In genomic region chr12:67269632-67270578, GRCh38 we compare ENCODE assay signal across 8 cellular contexts. TPM values are rescaled to one million over a fixed set of nuclear protein-coding genes. Genes with fewer than 3 reads are reported as not detected.
DNase-seq lines count a peak whose midpoint lies in the region; ATAC-seq and TF ChIP-seq lines count a peak whose summit lies in the region.

No MANE protein-coding gene starts in this region.

- H3K9ac ChIP-seq in BLaER1 = peak overlapping the region; percentile 98
- peak overlapping the region; percentile 98 for H3K9ac ChIP-seq in OCI-LY3 (ENCODE audit: low read length)

- peak overlapping the region; percentile 49; the same call in 1 of the 2 replicates for H2AFZ ChIP-seq in OCI-LY3 (ENCODE audit: low read depth, low read length)

- DNase-seq in foreskin fibroblast (peak; percentile 10 to 47), nucleus accumbens (lab: John Stamatoyannopoulos, UW) (peak in 42 of 56 donors; percentile 3 to 78 (median 58))

- peaks cover 55% of the 10 kb centered on the region for H3K36me3 Mint-ChIP-seq in activated T-helper 17 cell treated with anti-CD3 and anti-CD28 coated beads, Interleukin-2, amount 50 U/mL, for 72 hours (ENCODE audit: low read depth)

- H3K27me3 Mint-ChIP-seq in activated T-helper 17 cell treated with anti-CD3 and anti-CD28 coated beads, Interleukin-2, amount 50 U/mL, for 72 hours = no peaks in the 10 kb centered on the region

- H3K36me3 ChIP-seq in BLaER1 (peaks cover 24% of the 10 kb centered on the region; the same call in 1 of the 2 replicates), OCI-LY3 (replicated peaks; ENCODE audit: low read depth, low read length) (peaks cover 12% of the 10 kb centered on the region)

- peak overlapping the region; percentile 94 for H3K4me3 ChIP-seq in BLaER1
- H3K4me3 ChIP-seq in OCI-LY3 (ENCODE audit: low read length) = peak overlapping the region; percentile 99
- H3K4me3 ChIP-seq in foreskin fibroblast (ENCODE audit: low read depth in 1 of 2, low read length in 2 of 2) = peak overlapping the region; percentile 91 to 94

- ATAC-seq in GM19035 (IDR thresholded peaks at IDR 0.05; ENCODE audit: unreplicated experiment) = peak; percentile 13
- peak; percentile 7 for ATAC-seq in HG03439 (IDR thresholded peaks at IDR 0.05; ENCODE audit: unreplicated experiment)
- ATAC-seq in activated T-helper 17 cell treated with anti-CD3 and anti-CD28 coated beads, Interleukin-2, amount 50 U/mL, for 72 hours (replicated peaks) = peak; percentile 6

- no peaks in the 10 kb centered on the region for H3K27me3 ChIP-seq in BLaER1
- no peaks in the 10 kb centered on the region for H3K27me3 ChIP-seq in OCI-LY3 (ENCODE audit: low read depth, low read length)

- peaks cover 28% of the 10 kb centered on the region for H3K4me1 ChIP-seq in BLaER1
- peaks cover 35% of the 10 kb centered on the region for H3K4me1 ChIP-seq in OCI-LY3 (ENCODE audit: low read length)

- peak overlapping the region; percentile 95 for H3K4me3 Mint-ChIP-seq in activated T-helper 17 cell treated with anti-CD3 and anti-CD28 coated beads, Interleukin-2, amount 50 U/mL, for 72 hours

- no peak for TF ChIP-seq CTCF in OCI-LY3 (IDR thresholded peaks at IDR 0.05; ENCODE audit: low read depth, low read length)
- TF ChIP-seq CTCF in foreskin fibroblast (IDR thresholded peaks at IDR 0.05; ENCODE audit: low read depth, low read length) = no peak

- H3K4me2 ChIP-seq in BLaER1 (peak overlapping the region; percentile 88), OCI-LY3 (ENCODE audit: low read length) (peak overlapping the region; percentile 89)

- H3K4me1 Mint-ChIP-seq in activated T-helper 17 cell treated with anti-CD3 and anti-CD28 coated beads, Interleukin-2, amount 50 U/mL, for 72 hours = peaks cover 9% of the 10 kb centered on the region

- no peaks in the 10 kb centered on the region for H3K9me3 Mint-ChIP-seq in activated T-helper 17 cell treated with anti-CD3 and anti-CD28 coated beads, Interleukin-2, amount 50 U/mL, for 72 hours

- peaks cover 56% of the 10 kb centered on the region for H3K79me2 ChIP-seq in OCI-LY3 (ENCODE audit: low read length)

- H4K20me1 ChIP-seq in BLaER1 = peaks cover 53% of the 10 kb centered on the region
- peaks cover 46% of the 10 kb centered on the region for H4K20me1 ChIP-seq in OCI-LY3 (ENCODE audit: insufficient read depth, low read length)

- H3K27ac ChIP-seq in BLaER1 (peak overlapping the region; percentile 98), OCI-LY3 (ENCODE audit: low read length) (peak overlapping the region; percentile 85), temporal lobe (ENCODE audit: low read depth, low read length) (peak overlapping the region; percentile 90)

- peak overlapping the region; percentile 98 for H3K27ac Mint-ChIP-seq in activated T-helper 17 cell treated with anti-CD3 and anti-CD28 coated beads, Interleukin-2, amount 50 U/mL, for 72 hours

- H3K9me3 ChIP-seq in BLaER1 (0 out of 2 replicates have a peak, but pooled peaks cover 6% of the 10 kb centered on the region), OCI-LY3 (ENCODE audit: insufficient read depth, low read length) (no peaks in the 10 kb centered on the region)

RNA-seq across cellular contexts. Expression of gene CAND1, which starts 0.7 kb away (rescaled TPM):
- total RNA-seq in activated T-helper 17 cell treated with anti-CD3 and anti-CD28 coated beads, Interleukin-2, amount 50 U/mL, for 72 hours = 100 to 1,000 TPM; 171 to 197 TPM
- 218 TPM for total RNA-seq in temporal lobe

Comparison
In these comparisons a context has a peak if more than half of its experiments do, and no peak if none do; other contexts are left out.
1. Peak in every context shown above with its lines: DNase-seq, ATAC-seq, H3K4me3 ChIP-seq and H3K27ac ChIP-seq.